Comparison of ENCODE assay signal across 1 cellular context in genomic region chr17:40647549-40648325, GRCh38.
TF ChIP-seq lines count a peak whose summit lies in the region.

TSS of gene SMARCE1 (minus strand) at chr17:40647818. CDS start at chr17:40645802, 2,016 bp downstream.

TF ChIP-seq in HEK293, 187 proteins besides CTCF, POLR2A, EP300 and RAD21 (continued from another document and continues in another):
- TF ChIP-seq ZNF48 (tag by site-specific recombination; IDR thresholded peaks at IDR 0.05) (no peak), ZNF398 (tag by site-specific recombination; IDR thresholded peaks at IDR 0.05) (peak; percentile 57), ZNF529 (tag by site-specific recombination; IDR thresholded peaks at IDR 0.05; ENCODE audit: insufficient replicate concordance) (no peak), FEZF1 (tag by site-specific recombination; IDR thresholded peaks at IDR 0.05) (no peak), PRDM6 (tag by site-specific recombination; IDR thresholded peaks at IDR 0.05) (no peak), ZBTB44 (tag by site-specific recombination; IDR thresholded peaks at IDR 0.05) (no peak), WT1 (tag by site-specific recombination; IDR thresholded peaks at IDR 0.05) (no peak), ZNF223 (tag by site-specific recombination; IDR thresholded peaks at IDR 0.05) (no peak), SP3 (tag by site-specific recombination; IDR thresholded peaks at IDR 0.05) (peak; percentile 90), KLF7 (tag by site-specific recombination; IDR thresholded peaks at IDR 0.05; ENCODE audit: borderline replicate concordance) (peak; percentile 60; the same call in 1 of the 2 replicates), ZNF132 (tag by site-specific recombination; IDR thresholded peaks at IDR 0.05; ENCODE audit: borderline replicate concordance) (no peak), ZNF214 (tag by site-specific recombination; IDR thresholded peaks at IDR 0.05; ENCODE audit: borderline replicate concordance) (no peak), ZSCAN23 (tag by site-specific recombination; IDR thresholded peaks at IDR 0.05) (no peak), ZNF596 (tag by site-specific recombination; IDR thresholded peaks at IDR 0.05) (no peak), BCL6B (tag by site-specific recombination; IDR thresholded peaks at IDR 0.05) (no peak), RBAK (tag by site-specific recombination; IDR thresholded peaks at IDR 0.05) (no peak), ZNF600 (tag by site-specific recombination; IDR thresholded peaks at IDR 0.05) (peak; percentile 80), ZNF341 (tag by site-specific recombination; IDR thresholded peaks at IDR 0.05; ENCODE audit: low read depth) (peak; percentile 51), TRIM28 (IDR thresholded peaks at IDR 0.05; ENCODE audit: borderline replicate concordance, low read length) (no peak), ZNF24 (tag by site-specific recombination; IDR thresholded peaks at IDR 0.05) (no peak; the same call in 1 of the 2 replicates), ZNF362 (tag by site-specific recombination; IDR thresholded peaks at IDR 0.05) (no peak), ZNF677 (tag by site-specific recombination; IDR thresholded peaks at IDR 0.05) (no peak), ZNF19 (tag by site-specific recombination; IDR thresholded peaks at IDR 0.05; ENCODE audit: low read depth) (no peak), ZNF555 (tag by site-specific recombination; conservative IDR thresholded peaks at IDR 0.05) (no peak), REPIN1 (tag by site-specific recombination; IDR thresholded peaks at IDR 0.05; ENCODE audit: low read depth) (no peak), ZBTB8A (tag by site-specific recombination; IDR thresholded peaks at IDR 0.05) (peak; percentile 54), ZBTB10 (tag by site-specific recombination; IDR thresholded peaks at IDR 0.05) (peak; percentile 60; the same call in 1 of the 2 replicates), ZNF76 (tag by site-specific recombination; IDR thresholded peaks at IDR 0.05; ENCODE audit: borderline replicate concordance, low read depth) (peak; percentile 68), ZNF510 (tag by site-specific recombination; IDR thresholded peaks at IDR 0.05; ENCODE audit: insufficient replicate concordance) (no peak), ZBTB20 (tag by site-specific recombination; IDR thresholded peaks at IDR 0.05) (peak; percentile 52; the same call in 1 of the 2 replicates), ZNF837 (tag by site-specific recombination; IDR thresholded peaks at IDR 0.05) (peak; percentile 73; the same call in 1 of the 2 replicates), KLF1 (tag by site-specific recombination; IDR thresholded peaks at IDR 0.05) (peak; percentile 39; the same call in 1 of the 2 replicates), HOXD13 (CRISPR knock-in tag; IDR thresholded peaks at IDR 0.05; ENCODE audit: borderline replicate concordance) (no peak), ZNF707 (tag by site-specific recombination; IDR thresholded peaks at IDR 0.05) (no peak), SP7 (tag by site-specific recombination; IDR thresholded peaks at IDR 0.05) (peak; percentile 77), EGR2 (tag by site-specific recombination; IDR thresholded peaks at IDR 0.05; ENCODE audit: low read depth) (no peak), ZNF560 (tag by site-specific recombination; IDR thresholded peaks at IDR 0.05; ENCODE audit: borderline replicate concordance) (no peak), ZNF660 (tag by site-specific recombination; IDR thresholded peaks at IDR 0.05) (peak; percentile 93), ZNF157 (tag by site-specific recombination; IDR thresholded peaks at IDR 0.05) (no peak), ZNF626 (tag by site-specific recombination; IDR thresholded peaks at IDR 0.05) (no peak), ZNF785 (tag by site-specific recombination; IDR thresholded peaks at IDR 0.05) (no peak), PRDM1 (tag by site-specific recombination; IDR thresholded peaks at IDR 0.05) (no peak), ZNF121 (tag by site-specific recombination; IDR thresholded peaks at IDR 0.05) (peak; percentile 59), ZNF391 (tag by site-specific recombination; IDR thresholded peaks at IDR 0.05; ENCODE audit: borderline replicate concordance, low read depth) (peak; percentile 86; the same call in 1 of the 2 replicates), KLF10 (tag by site-specific recombination; IDR thresholded peaks at IDR 0.05) (peak; percentile 77), ZNF610 (tag by site-specific recombination; IDR thresholded peaks at IDR 0.05; ENCODE audit: borderline replicate concordance) (no peak), ZNF2 (tag by site-specific recombination; IDR thresholded peaks at IDR 0.05) (peak; percentile 69), IKZF3 (tag by site-specific recombination; IDR thresholded peaks at IDR 0.05) (0 out of 2 replicates have a peak, but pooled peaks have one; percentile 12), ZNF558 (tag by site-specific recombination; IDR thresholded peaks at IDR 0.05) (no peak), ZNF148 (tag by site-specific recombination; IDR thresholded peaks at IDR 0.05; ENCODE audit: borderline replicate concordance) (0 out of 2 replicates have a peak, but pooled peaks have one; percentile 25), KLF9 (tag by site-specific recombination; IDR thresholded peaks at IDR 0.05; ENCODE audit: low read depth) (peak; percentile 92), ZNF514 (tag by site-specific recombination; IDR thresholded peaks at IDR 0.05) (no peak), ZBTB17 (tag by site-specific recombination; IDR thresholded peaks at IDR 0.05) (peak; percentile 95), MYNN (tag by site-specific recombination; IDR thresholded peaks at IDR 0.05; ENCODE audit: borderline replicate concordance) (no peak), ZNF544 (tag by site-specific recombination; IDR thresholded peaks at IDR 0.05) (no peak), ZFP69B (tag by site-specific recombination; IDR thresholded peaks at IDR 0.05) (0 out of 2 replicates have a peak, but pooled peaks have one; percentile 34), ATF2 (tag by site-specific recombination; IDR thresholded peaks at IDR 0.05; ENCODE audit: low read depth) (no peak)
